2 cellular contexts compared by ENCODE assay signal in the genomic region with DNA sequence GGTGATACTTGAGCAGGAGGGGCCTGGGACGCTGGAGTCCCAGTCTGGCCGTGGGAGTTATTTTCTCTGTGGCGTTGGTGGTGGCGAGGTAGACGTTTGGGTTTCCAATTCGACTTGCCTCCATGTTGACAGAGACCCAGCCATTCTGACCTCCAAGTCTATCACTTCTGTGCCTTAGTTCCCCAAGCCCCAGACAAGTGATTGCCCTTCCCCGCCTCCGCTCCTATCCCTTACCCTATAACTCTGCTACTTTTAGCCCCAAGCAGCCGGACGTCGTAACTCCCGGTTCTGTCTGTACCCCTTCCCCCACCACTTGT.
TF ChIP-seq lines count a peak whose summit lies in the region.

No MANE protein-coding gene starts in this region.

TF ChIP-seq in A549, 52 proteins besides CTCF, POLR2A, EP300 and RAD21 (continued from another document):
- no peak; the same call in 1 of the 2 replicates for TF ChIP-seq PHF8 (IDR thresholded peaks at IDR 0.05; ENCODE audit: borderline replicate concordance, low read depth)
- TF ChIP-seq EHMT2 (IDR thresholded peaks at IDR 0.05; ENCODE audit: low read depth) = no peak
- no peak for TF ChIP-seq ZNF302 (CRISPR knock-in tag; IDR thresholded peaks at IDR 0.05)
- no peak for TF ChIP-seq NFE2L2 (conservative IDR thresholded peaks at IDR 0.05; ENCODE audit: low read length)
- no peak for TF ChIP-seq RCOR1 (IDR thresholded peaks at IDR 0.05; ENCODE audit: low read depth, low read length)
- no peak for TF ChIP-seq EHF (CRISPR knock-in tag; IDR thresholded peaks at IDR 0.05)
- no peak for TF ChIP-seq KDM5A (IDR thresholded peaks at IDR 0.05)
- TF ChIP-seq CBX2 (IDR thresholded peaks at IDR 0.05; ENCODE audit: borderline replicate concordance, low read depth) = no peak
- TF ChIP-seq HOXA7 (CRISPR knock-in tag; IDR thresholded peaks at IDR 0.05) = no peak
- TF ChIP-seq JUNB (IDR thresholded peaks at IDR 0.05) = no peak
- TF ChIP-seq CBX8 (IDR thresholded peaks at IDR 0.05) = no peak
- TF ChIP-seq TP53 (CRISPR knock-in tag; IDR thresholded peaks at IDR 0.05) = no peak

TF ChIP-seq in HEK293, 187 proteins besides CTCF, POLR2A, EP300 and RAD21:
- TF ChIP-seq, protein P1, sequence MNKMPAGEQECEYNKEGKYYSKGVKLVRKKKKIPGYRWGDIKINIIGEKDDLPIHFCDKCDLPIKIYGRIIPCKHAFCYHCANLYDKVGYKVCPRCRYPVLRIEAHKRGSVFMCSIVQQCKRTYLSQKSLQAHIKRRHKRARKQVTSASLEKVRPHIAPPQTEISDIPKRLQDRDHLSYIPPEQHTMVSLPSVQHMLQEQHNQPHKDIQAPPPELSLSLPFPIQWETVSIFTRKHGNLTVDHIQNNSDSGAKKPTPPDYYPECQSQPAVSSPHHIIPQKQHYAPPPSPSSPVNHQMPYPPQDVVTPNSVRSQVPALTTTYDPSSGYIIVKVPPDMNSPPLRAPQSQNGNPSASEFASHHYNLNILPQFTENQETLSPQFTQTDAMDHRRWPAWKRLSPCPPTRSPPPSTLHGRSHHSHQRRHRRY (tag by site-specific recombination; IDR thresholded peaks at IDR 0.05) = 0 out of 2 replicates have a peak, but pooled peaks have one; percentile 4
- TF ChIP-seq BCL11B (tag by site-specific recombination; IDR thresholded peaks at IDR 0.05; ENCODE audit: low read depth) (0 out of 2 replicates have a peak, but pooled peaks have one; percentile 62), ZNF248 (tag by site-specific recombination; IDR thresholded peaks at IDR 0.05) (0 out of 2 replicates have a peak, but pooled peaks have one; percentile 22), ZNF37A (tag by site-specific recombination; IDR thresholded peaks at IDR 0.05) (no peak), ZBTB8A (tag by site-specific recombination; IDR thresholded peaks at IDR 0.05) (no peak), EGR2 (tag by site-specific recombination; IDR thresholded peaks at IDR 0.05; ENCODE audit: low read depth) (peak; percentile 3; the same call in 1 of the 2 replicates), ZNF23 (tag by site-specific recombination; IDR thresholded peaks at IDR 0.05; ENCODE audit: borderline replicate concordance) (no peak), ZNF133 (tag by site-specific recombination; IDR thresholded peaks at IDR 0.05) (0 out of 2 replicates have a peak, but pooled peaks have one; percentile 1), ZBTB48 (tag by site-specific recombination; IDR thresholded peaks at IDR 0.05) (peak; percentile 52), ZNF837 (tag by site-specific recombination; IDR thresholded peaks at IDR 0.05) (no peak), ZNF274 (IDR thresholded peaks at IDR 0.05; ENCODE audit: low read length) (no peak), ZNF274 (tag by site-specific recombination; IDR thresholded peaks at IDR 0.05; ENCODE audit: borderline replicate concordance) (0 out of 2 replicates have a peak, but pooled peaks have one; percentile 30), ZNF558 (tag by site-specific recombination; IDR thresholded peaks at IDR 0.05) (no peak), ZNF155 (tag by site-specific recombination; IDR thresholded peaks at IDR 0.05) (no peak)
- TF ChIP-seq, protein P2, sequence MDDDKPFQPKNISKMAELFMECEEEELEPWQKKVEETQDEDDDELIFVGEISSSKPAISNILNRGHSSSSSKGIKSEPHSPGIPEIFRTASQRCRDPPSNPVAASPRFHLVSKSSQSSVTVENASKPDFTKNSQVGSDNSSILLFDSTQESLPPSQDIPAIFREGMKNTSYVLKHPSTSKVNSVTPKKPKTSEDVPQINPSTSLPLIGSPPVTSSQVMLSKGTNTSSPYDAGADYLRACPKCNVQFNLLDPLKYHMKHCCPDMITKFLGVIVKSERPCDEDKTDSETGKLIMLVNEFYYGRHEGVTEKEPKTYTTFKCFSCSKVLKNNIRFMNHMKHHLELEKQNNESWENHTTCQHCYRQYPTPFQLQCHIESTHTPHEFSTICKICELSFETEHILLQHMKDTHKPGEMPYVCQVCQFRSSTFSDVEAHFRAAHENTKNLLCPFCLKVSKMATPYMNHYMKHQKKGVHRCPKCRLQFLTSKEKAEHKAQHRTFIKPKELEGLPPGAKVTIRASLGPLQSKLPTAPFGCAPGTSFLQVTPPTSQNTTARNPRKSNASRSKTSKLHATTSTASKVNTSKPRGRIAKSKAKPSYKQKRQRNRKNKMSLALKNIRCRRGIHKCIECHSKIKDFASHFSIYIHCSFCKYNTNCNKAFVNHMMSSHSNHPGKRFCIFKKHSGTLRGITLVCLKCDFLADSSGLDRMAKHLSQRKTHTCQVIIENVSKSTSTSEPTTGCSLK (tag by site-specific recombination; IDR thresholded peaks at IDR 0.05) = peak; percentile 83; the same call in 1 of the 2 replicates
- TF ChIP-seq, protein P3, sequence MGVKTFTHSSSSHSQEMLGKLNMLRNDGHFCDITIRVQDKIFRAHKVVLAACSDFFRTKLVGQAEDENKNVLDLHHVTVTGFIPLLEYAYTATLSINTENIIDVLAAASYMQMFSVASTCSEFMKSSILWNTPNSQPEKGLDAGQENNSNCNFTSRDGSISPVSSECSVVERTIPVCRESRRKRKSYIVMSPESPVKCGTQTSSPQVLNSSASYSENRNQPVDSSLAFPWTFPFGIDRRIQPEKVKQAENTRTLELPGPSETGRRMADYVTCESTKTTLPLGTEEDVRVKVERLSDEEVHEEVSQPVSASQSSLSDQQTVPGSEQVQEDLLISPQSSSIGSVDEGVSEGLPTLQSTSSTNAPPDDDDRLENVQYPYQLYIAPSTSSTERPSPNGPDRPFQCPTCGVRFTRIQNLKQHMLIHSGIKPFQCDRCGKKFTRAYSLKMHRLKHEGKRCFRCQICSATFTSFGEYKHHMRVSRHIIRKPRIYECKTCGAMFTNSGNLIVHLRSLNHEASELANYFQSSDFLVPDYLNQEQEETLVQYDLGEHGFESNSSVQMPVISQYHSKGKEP (tag by site-specific recombination; IDR thresholded peaks at IDR 0.05) = no peak
- TF ChIP-seq, protein P4, sequence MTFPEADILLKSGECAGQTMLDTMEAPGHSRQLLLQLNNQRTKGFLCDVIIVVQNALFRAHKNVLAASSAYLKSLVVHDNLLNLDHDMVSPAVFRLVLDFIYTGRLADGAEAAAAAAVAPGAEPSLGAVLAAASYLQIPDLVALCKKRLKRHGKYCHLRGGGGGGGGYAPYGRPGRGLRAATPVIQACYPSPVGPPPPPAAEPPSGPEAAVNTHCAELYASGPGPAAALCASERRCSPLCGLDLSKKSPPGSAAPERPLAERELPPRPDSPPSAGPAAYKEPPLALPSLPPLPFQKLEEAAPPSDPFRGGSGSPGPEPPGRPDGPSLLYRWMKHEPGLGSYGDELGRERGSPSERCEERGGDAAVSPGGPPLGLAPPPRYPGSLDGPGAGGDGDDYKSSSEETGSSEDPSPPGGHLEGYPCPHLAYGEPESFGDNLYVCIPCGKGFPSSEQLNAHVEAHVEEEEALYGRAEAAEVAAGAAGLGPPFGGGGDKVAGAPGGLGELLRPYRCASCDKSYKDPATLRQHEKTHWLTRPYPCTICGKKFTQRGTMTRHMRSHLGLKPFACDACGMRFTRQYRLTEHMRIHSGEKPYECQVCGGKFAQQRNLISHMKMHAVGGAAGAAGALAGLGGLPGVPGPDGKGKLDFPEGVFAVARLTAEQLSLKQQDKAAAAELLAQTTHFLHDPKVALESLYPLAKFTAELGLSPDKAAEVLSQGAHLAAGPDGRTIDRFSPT (tag by site-specific recombination; IDR thresholded peaks at IDR 0.05) = no peak
- TF ChIP-seq, protein P5, sequence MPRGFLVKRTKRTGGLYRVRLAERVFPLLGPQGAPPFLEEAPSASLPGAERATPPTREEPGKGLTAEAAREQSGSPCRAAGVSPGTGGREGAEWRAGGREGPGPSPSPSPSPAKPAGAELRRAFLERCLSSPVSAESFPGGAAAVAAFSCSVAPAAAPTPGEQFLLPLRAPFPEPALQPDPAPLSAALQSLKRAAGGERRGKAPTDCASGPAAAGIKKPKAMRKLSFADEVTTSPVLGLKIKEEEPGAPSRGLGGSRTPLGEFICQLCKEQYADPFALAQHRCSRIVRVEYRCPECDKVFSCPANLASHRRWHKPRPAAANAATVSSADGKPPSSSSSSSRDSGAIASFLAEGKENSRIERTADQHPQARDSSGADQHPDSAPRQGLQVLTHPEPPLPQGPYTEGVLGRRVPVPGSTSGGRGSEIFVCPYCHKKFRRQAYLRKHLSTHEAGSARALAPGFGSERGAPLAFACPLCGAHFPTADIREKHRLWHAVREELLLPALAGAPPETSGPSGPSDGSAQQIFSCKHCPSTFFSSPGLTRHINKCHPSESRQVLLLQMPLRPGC (tag by site-specific recombination; IDR thresholded peaks at IDR 0.05) = 0 out of 2 replicates have a peak, but pooled peaks have one; percentile 7
